ENCODE assay signal across 11 cellular contexts in the genomic region with DNA sequence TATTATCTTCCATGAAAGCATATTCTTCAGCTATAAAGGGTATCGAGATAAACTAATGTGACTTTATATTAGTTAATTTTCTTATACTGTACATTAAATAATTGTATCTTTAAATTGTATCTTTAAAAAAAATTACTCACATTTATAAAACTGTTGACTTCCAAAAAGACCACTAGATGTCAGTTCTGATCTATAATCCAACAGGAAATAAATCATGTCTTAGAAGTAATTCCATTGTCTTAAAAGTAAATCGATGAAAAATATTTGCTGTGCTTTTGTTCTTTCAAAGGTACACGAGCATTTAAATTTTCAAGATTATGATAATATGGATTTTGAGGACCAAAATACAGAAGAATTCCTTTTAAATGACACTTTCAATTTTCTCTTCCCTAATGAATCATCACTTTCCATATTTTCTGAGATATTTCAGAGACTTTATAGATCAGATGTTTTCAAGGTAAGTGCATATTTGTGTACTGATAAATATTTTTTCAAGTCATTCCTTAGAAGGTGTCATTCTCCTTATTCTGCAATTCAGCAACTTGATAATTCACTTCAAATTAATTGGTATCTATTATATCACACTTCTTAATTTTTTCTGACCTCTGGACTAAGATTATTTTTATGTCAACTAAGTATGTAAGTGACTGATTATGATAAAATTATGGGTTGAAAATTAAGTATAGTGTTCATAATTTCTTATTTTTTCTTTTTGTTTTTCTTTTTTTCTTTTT.
A peak's percentile ranks its signal among the peaks of the same experiment; 100 is the strongest.
DNase-seq lines count a peak whose midpoint lies in the region; ATAC-seq, FAIRE-seq and TF ChIP-seq lines count a peak whose summit lies in the region.
"Had no signal": no experiment of that assay in that cellular context is flagged by ENCODE, and none has a peak within 500 bp of the region (broad histone marks: within the 10 kb centered on the region; RNA-seq: fewer than 3 reads in every experiment).

No MANE protein-coding gene starts in this region.

- DNase-seq in ELR (ENCODE audit: low read depth) (peak; percentile 54), mesenchymal stem cell (peak; percentile 20)
- DNase-seq in activated CD4-positive, alpha-beta T cell treated with anti-CD3 and anti-CD28 coated beads for 48 hours = no peak
- DNase-seq in activated T-cell treated with anti-CD3 and anti-CD28 coated beads, Interleukin-2, amount 50 U/mL, for 72 hours = no peak
- DNase-seq: T-helper 1 cell had no signal

- no peaks in the 10 kb centered on the region for H3K4me1 Mint-ChIP-seq in activated T-cell treated with anti-CD3 and anti-CD28 coated beads, Interleukin-2, amount 50 U/mL, for 72 hours (ENCODE audit: low read depth)

- H3K27me3 ChIP-seq in mesenchymal stem cell (ENCODE audit: control insufficient read depth in 1 of 2, insufficient read depth in 1 of 2, low read length in 2 of 2) = no peaks in the 10 kb centered on the region

- no peak overlapping the region for H2BK15ac ChIP-seq in mesenchymal stem cell (ENCODE audit: low read depth, poor library complexity, severe bottlenecking)

- no peak overlapping the region for H4K8ac ChIP-seq in mesenchymal stem cell (ENCODE audit: low read length)

- H3K9me3 ChIP-seq in mesenchymal stem cell (ENCODE audit: control insufficient read depth, low read length) = no peaks in the 10 kb centered on the region

- H3K4me3 ChIP-seq in mesenchymal stem cell (ENCODE audit: insufficient read depth in 1 of 2, low read depth in 1 of 2, low read length in 2 of 2) = no peak overlapping the region

- no peak for ATAC-seq in activated CD4-positive, CD25-positive, alpha-beta regulatory T cell treated with anti-CD3 and anti-CD28 coated beads, Interleukin-2, amount 50 U/mL, for 24 hours
- ATAC-seq in GM19324 (IDR thresholded peaks at IDR 0.05; ENCODE audit: low FRiP score, unreplicated experiment) = no peak
- no peak for ATAC-seq in activated T-cell treated with anti-CD3 and anti-CD28 coated beads, Interleukin-2, amount 50 U/mL, for 72 hours (replicated peaks in 1 of 2)
- ATAC-seq: activated naive CD4-positive, alpha-beta T cell treated with anti-CD3 and anti-CD28 coated beads, Interleukin-2, amount 50 U/mL, for 72 hours had no signal

- no peak overlapping the region for H3K4me2 ChIP-seq in mesenchymal stem cell (ENCODE audit: low read length, poor library complexity, severe bottlenecking)

- H3K14ac ChIP-seq in mesenchymal stem cell (ENCODE audit: low read length in 2 of 2) = no peak overlapping the region

- H3K4me3 Mint-ChIP-seq in activated T-cell treated with anti-CD3 and anti-CD28 coated beads, Interleukin-2, amount 50 U/mL, for 72 hours = no peak overlapping the region

- peaks cover 13% of the 10 kb centered on the region for H3K27me3 Mint-ChIP-seq in activated T-cell treated with anti-CD3 and anti-CD28 coated beads, Interleukin-2, amount 50 U/mL, for 72 hours (ENCODE audit: low read depth)

- H3K9me3 Mint-ChIP-seq in activated T-cell treated with anti-CD3 and anti-CD28 coated beads, Interleukin-2, amount 50 U/mL, for 72 hours = no peaks in the 10 kb centered on the region
- H3K9me3 Mint-ChIP-seq: activated naive CD4-positive, alpha-beta T cell treated with anti-CD3 and anti-CD28 coated beads, Interleukin-2, amount 50 U/mL, for 72 hours had no signal

- H3K9ac ChIP-seq in mesenchymal stem cell (ENCODE audit: low read length) = no peak overlapping the region

- no peak overlapping the region for H4K91ac ChIP-seq in mesenchymal stem cell (ENCODE audit: low read length)

- H3K27ac ChIP-seq in mesenchymal stem cell (ENCODE audit: low read length, poor library complexity, severe bottlenecking) = no peak overlapping the region

- H3K4ac ChIP-seq in mesenchymal stem cell (ENCODE audit: low read depth in 1 of 2, low read length in 2 of 2) = no peak overlapping the region

- no peak overlapping the region for H2AFZ ChIP-seq in mesenchymal stem cell (ENCODE audit: low read depth, low read length)

- H3K27ac Mint-ChIP-seq in activated T-cell treated with anti-CD3 and anti-CD28 coated beads, Interleukin-2, amount 50 U/mL, for 72 hours = no peak overlapping the region
- H3K27ac Mint-ChIP-seq: activated naive CD4-positive, alpha-beta T cell treated with anti-CD3 and anti-CD28 coated beads, Interleukin-2, amount 50 U/mL, for 72 hours had no signal

- H2BK12ac ChIP-seq in mesenchymal stem cell (ENCODE audit: low read length in 2 of 2) = no peak overlapping the region

- H3K18ac ChIP-seq in mesenchymal stem cell (ENCODE audit: low read depth in 1 of 2, low read length in 2 of 2) = no peak overlapping the region

- H2AK5ac ChIP-seq in mesenchymal stem cell (ENCODE audit: low read length, severe bottlenecking) = no peak overlapping the region

- no peak overlapping the region for H2BK5ac ChIP-seq in mesenchymal stem cell (ENCODE audit: low read depth, low read length, poor library complexity, severe bottlenecking)

- H3K4me1 ChIP-seq in mesenchymal stem cell (ENCODE audit: control insufficient read depth, insufficient read depth, low read depth, low read length) = no peaks in the 10 kb centered on the region

- H3K36me3 ChIP-seq in mesenchymal stem cell (ENCODE audit: control insufficient read depth in 1 of 2, insufficient read depth in 2 of 2, low read depth in 1 of 2, low read length in 2 of 2) = peaks cover 0 to 12% of the 10 kb centered on the region in 2 experiments

- TF ChIP-seq CTCF in LNCAP (IDR thresholded peaks at IDR 0.05) = peak; percentile 51

- no peaks in the 10 kb centered on the region for H3K79me1 ChIP-seq in mesenchymal stem cell (replicated peaks; ENCODE audit: low read length, poor library complexity, severe bottlenecking)

- peak; percentile 25 for FAIRE-seq in TTC549 (lab: Jason Lieb, UNC)
- FAIRE-seq: keratinocyte had no signal

- H3K36me3 Mint-ChIP-seq in activated T-cell treated with anti-CD3 and anti-CD28 coated beads, Interleukin-2, amount 50 U/mL, for 72 hours (ENCODE audit: insufficient read depth in 2 of 2) = no peaks in the 10 kb centered on the region
- H3K36me3 Mint-ChIP-seq: activated naive CD4-positive, alpha-beta T cell treated with anti-CD3 and anti-CD28 coated beads, Interleukin-2, amount 50 U/mL, for 72 hours had no signal

- no CpG with 5 or more reads among the region's 3 CpGs for WGBS in mesenchymal stem cell

- H2BK120ac ChIP-seq in mesenchymal stem cell (ENCODE audit: low read depth, low read length) = no peak overlapping the region

- no peak overlapping the region for H3K23ac ChIP-seq in mesenchymal stem cell (ENCODE audit: low read length in 2 of 2)

Comparison
In these comparisons a context has a peak if more than half of its experiments do, and no peak if none do; other contexts are left out.
1. DNase-seq: peak in ELR (single experiment) and mesenchymal stem cell (single experiment); none in activated CD4-positive, alpha-beta T cell treated with anti-CD3 and anti-CD28 coated beads for 48 hours (single experiment) and activated T-cell treated with anti-CD3 and anti-CD28 coated beads, Interleukin-2, amount 50 U/mL, for 72 hours (0 of 2).